In the genomic region with DNA sequence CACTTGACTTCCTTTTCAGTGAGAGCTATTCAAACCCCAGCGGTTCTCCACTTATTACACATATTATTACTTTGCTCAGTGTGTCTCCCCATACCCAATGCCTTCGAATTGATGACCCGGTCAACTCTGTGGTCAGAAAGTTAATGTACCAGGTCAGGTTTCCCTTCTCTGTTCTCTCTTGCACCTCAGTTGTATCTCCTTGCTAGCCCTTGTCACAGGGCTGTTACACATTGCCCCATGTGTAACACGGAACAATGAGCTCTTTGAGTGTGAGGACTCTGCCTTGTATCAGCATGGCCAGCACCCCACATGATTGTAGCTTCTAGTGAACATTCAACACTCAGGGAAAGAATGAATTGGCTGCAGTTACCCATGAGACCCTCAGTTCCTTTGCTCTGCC, we compare ENCODE assay signal across 22 cellular contexts.
"Had no signal": no experiment of that assay in that cellular context is flagged by ENCODE, and none has a peak within 500 bp of the region (broad histone marks: within the 10 kb centered on the region; RNA-seq: fewer than 3 reads in every experiment).

No MANE protein-coding gene starts in this region.

- H3K4me3 ChIP-seq: body of pancreas, left lung, psoas muscle, sigmoid colon, spleen, thyroid gland had no signal

- H3K36me3 ChIP-seq: sigmoid colon, thyroid gland had no signal

- H3K27me3 ChIP-seq: body of pancreas, left lung, sigmoid colon, spleen, thyroid gland had no signal

- ATAC-seq: activated T-cell treated with anti-CD3 and anti-CD28 coated beads, Interleukin-2, amount 50 U/mL, for 72 hours; body of pancreas; effector memory CD8-positive, alpha-beta T cell; left lung; natural killer cell treated with Interleukin-12 subunit alpha and Interleukin-12 subunit beta and Interleukin-15 and Interleukin-18, amount 100 ng/mL, for 72 hours; psoas muscle; stimulated activated naive CD8-positive, alpha-beta T cell treated with anti-CD3 and anti-CD28 coated beads, Interleukin-15, amount 100 ng/mL, for 72 hours had no signal

- DNase-seq: activated B cell treated with CpG ODN at 0.5 μM for 24 hours; activated CD4-positive, alpha-beta T cell treated with anti-CD3 and anti-CD28 coated beads for 48 hours; activated CD8-positive, alpha-beta memory T cell treated with anti-CD3 and anti-CD28 coated beads, Interleukin-2, amount 50 U/mL, for 48 hours; activated gamma-delta T cell treated with Interleukin-2 at 50 U/mL for 16 hours; activated naive CD8-positive, alpha-beta T cell treated with anti-CD3 and anti-CD28 coated beads for 36 hours; activated T-cell treated with anti-CD3 and anti-CD28 coated beads, Interleukin-2, amount 50 U/mL, for 72 hours; body of pancreas; cerebellar nuclear complex; effector memory CD8-positive, alpha-beta T cell; islet precursor cell; left lung; mesenchymal stem cell; occipital lobe; psoas muscle; sigmoid colon; spleen; stimulated activated naive CD8-positive, alpha-beta T cell treated with anti-CD3 and anti-CD28 coated beads, Interleukin-15, amount 100 ng/mL, for 72 hours; thyroid gland had no signal

- FAIRE-seq: frontal cortex, TTC549, urothelium cell line had no signal
